In genomic region chr12:53170876-53171724, GRCh38 we compare ENCODE assay signal across 2 cellular contexts.
A peak's percentile ranks its signal among the peaks of the same experiment; 100 is the strongest.
TF ChIP-seq lines count a peak whose summit lies in the region.

No MANE protein-coding gene starts in this region.

TF ChIP-seq in SK-N-SH, 30 proteins besides CTCF, POLR2A, EP300 and RAD21:
- TF ChIP-seq SMC3 (IDR thresholded peaks at IDR 0.05; ENCODE audit: low read depth, low read length) (no peak), YY1 (IDR thresholded peaks at IDR 0.05; ENCODE audit: low read depth) (no peak), NRF1 (IDR thresholded peaks at IDR 0.05; ENCODE audit: low read depth, low read length) (no peak), RXRA (IDR thresholded peaks at IDR 0.05; ENCODE audit: borderline replicate concordance, low read depth) (no peak), CHD2 (IDR thresholded peaks at IDR 0.05; ENCODE audit: low read length, partially characterized antibody) (no peak), RFX5 (IDR thresholded peaks at IDR 0.05; ENCODE audit: low read length) (no peak), IRF3 (IDR thresholded peaks at IDR 0.05; ENCODE audit: low read depth, low read length) (no peak), REST (IDR thresholded peaks at IDR 0.05; ENCODE audit: low read depth, low read length) (no peak), PBX3 (IDR thresholded peaks at IDR 0.05) (no peak), POLR2AphosphoS5 (IDR thresholded peaks at IDR 0.05; ENCODE audit: low read depth, low read length) (no peak), ZBTB33 (IDR thresholded peaks at IDR 0.05; ENCODE audit: borderline replicate concordance, low read depth) (no peak), NFIC (IDR thresholded peaks at IDR 0.05; ENCODE audit: borderline replicate concordance) (no peak), EZH2phosphoT487 (IDR thresholded peaks at IDR 0.05; ENCODE audit: borderline replicate concordance, low read depth) (no peak), TCF12 (IDR thresholded peaks at IDR 0.05) (no peak), GABPA (IDR thresholded peaks at IDR 0.05; ENCODE audit: low read depth) (no peak), TEAD4 (IDR thresholded peaks at IDR 0.05; ENCODE audit: borderline replicate concordance, insufficient read depth) (no peak), FOXM1 (IDR thresholded peaks at IDR 0.05; ENCODE audit: low read depth) (no peak), JUND (IDR thresholded peaks at IDR 0.05) (no peak), SIN3A (IDR thresholded peaks at IDR 0.05; ENCODE audit: borderline replicate concordance, low read depth, low read length) (no peak), GATA2 (CRISPR knock-in tag; IDR thresholded peaks at IDR 0.05) (no peak)

TF ChIP-seq in HepG2, 621 proteins besides CTCF, POLR2A, EP300 and RAD21:
- no peak for TF ChIP-seq ZSCAN20 (CRISPR knock-in tag; IDR thresholded peaks at IDR 0.05; ENCODE audit: borderline replicate concordance)
- TF ChIP-seq BRCA1 (CRISPR knock-in tag; IDR thresholded peaks at IDR 0.05): no peak
- no peak for TF ChIP-seq ZNF431 (CRISPR knock-in tag; IDR thresholded peaks at IDR 0.05; ENCODE audit: borderline replicate concordance, low read depth)
- no peak for TF ChIP-seq GATAD1 (CRISPR knock-in tag; IDR thresholded peaks at IDR 0.05)
- TF ChIP-seq PATZ1 (CRISPR knock-in tag; IDR thresholded peaks at IDR 0.05): 0 out of 2 replicates have a peak, but pooled peaks have one; percentile 16
- TF ChIP-seq KLF11 (CRISPR knock-in tag; IDR thresholded peaks at IDR 0.05): no peak
